In genomic region chr15:75817151-75817935, GRCh38 we compare ENCODE assay signal across 1 cellular context.
TF ChIP-seq lines count a peak whose summit lies in the region.

No MANE protein-coding gene starts in this region.

TF ChIP-seq in H1, 55 proteins besides CTCF, POLR2A, EP300 and RAD21:
- TF ChIP-seq SIX5 (IDR thresholded peaks at IDR 0.05; ENCODE audit: low read depth, low read length) (no peak), RXRA (IDR thresholded peaks at IDR 0.05; ENCODE audit: insufficient read depth, low read depth, low read length) (no peak), SIN3A (conservative IDR thresholded peaks at IDR 0.05 in 1 of 2, IDR thresholded peaks at IDR 0.05 in 1 of 2; ENCODE audit: low read depth in 1 of 2, low read length in 2 of 2) (no peak), ASH2L (IDR thresholded peaks at IDR 0.05; ENCODE audit: low read length) (no peak), SAP30 (IDR thresholded peaks at IDR 0.05; ENCODE audit: insufficient read depth, insufficient replicate concordance, low read length) (no peak), JUN (IDR thresholded peaks at IDR 0.05; ENCODE audit: low read depth, low read length) (no peak), BRCA1 (IDR thresholded peaks at IDR 0.05; ENCODE audit: low read depth, low read length) (no peak), TAF7 (optimal IDR thresholded peaks at IDR 0.05; ENCODE audit: borderline replicate concordance, low read depth, low read length) (no peak), MAFK (IDR thresholded peaks at IDR 0.05; ENCODE audit: low read depth, low read length) (no peak), CBX5 (IDR thresholded peaks at IDR 0.05; ENCODE audit: low read depth, low read length) (no peak), GABPA (IDR thresholded peaks at IDR 0.05; ENCODE audit: borderline replicate concordance, insufficient read depth, low read length) (no peak), RFX5 (IDR thresholded peaks at IDR 0.05; ENCODE audit: borderline replicate concordance, low read depth, low read length) (no peak), CHD2 (IDR thresholded peaks at IDR 0.05; ENCODE audit: low read length) (no peak), CEBPB (IDR thresholded peaks at IDR 0.05; ENCODE audit: low read depth, low read length) (no peak), PHF8 (conservative IDR thresholded peaks at IDR 0.05; ENCODE audit: low read depth, low read length) (no peak), SP4 (IDR thresholded peaks at IDR 0.05; ENCODE audit: low read length) (no peak), BCL11A (IDR thresholded peaks at IDR 0.05; ENCODE audit: low read depth in 2 of 2, low read length in 2 of 2) (no peak), CHD7 (IDR thresholded peaks at IDR 0.05; ENCODE audit: insufficient replicate concordance, low read length) (no peak), CTBP2 (IDR thresholded peaks at IDR 0.05; ENCODE audit: borderline replicate concordance, insufficient read depth, insufficient read length, low read length) (no peak)
- TF ChIP-seq, protein P1, sequence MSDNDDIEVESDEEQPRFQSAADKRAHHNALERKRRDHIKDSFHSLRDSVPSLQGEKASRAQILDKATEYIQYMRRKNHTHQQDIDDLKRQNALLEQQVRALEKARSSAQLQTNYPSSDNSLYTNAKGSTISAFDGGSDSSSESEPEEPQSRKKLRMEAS (IDR thresholded peaks at IDR 0.05): no peak
